ENCODE assay signal across 2 cellular contexts in the genomic region with DNA sequence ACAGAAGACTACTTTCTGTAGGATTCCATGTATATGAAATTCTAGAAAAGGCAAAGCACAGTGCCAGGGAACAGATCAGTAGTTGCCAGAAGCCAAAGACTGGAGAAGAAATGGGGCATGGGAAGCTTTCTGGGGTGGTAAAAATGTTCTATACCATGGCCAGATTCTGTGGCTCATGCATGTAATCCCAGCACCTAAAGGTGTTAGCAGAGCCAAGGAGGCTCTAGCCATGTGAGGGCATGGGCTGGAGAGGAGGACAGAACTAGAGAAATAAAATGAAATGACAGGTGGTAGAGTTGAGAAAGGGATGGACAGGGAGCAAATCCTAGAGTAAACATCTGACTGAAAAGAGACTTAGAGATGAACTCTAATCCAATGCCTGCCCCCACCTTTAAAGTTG.
TF ChIP-seq lines count a peak whose summit lies in the region.

No MANE protein-coding gene starts in this region.

TF ChIP-seq in SK-N-SH, 30 proteins besides CTCF, POLR2A, EP300 and RAD21 (continued from another document):
- no peak for TF ChIP-seq FOSL2 (IDR thresholded peaks at IDR 0.05; ENCODE audit: borderline replicate concordance, low read depth)
- TF ChIP-seq MXI1 (IDR thresholded peaks at IDR 0.05; ENCODE audit: low read depth, low read length): no peak
- TF ChIP-seq CHD2 (IDR thresholded peaks at IDR 0.05; ENCODE audit: low read length, partially characterized antibody): no peak
- TF ChIP-seq NFIC (IDR thresholded peaks at IDR 0.05; ENCODE audit: borderline replicate concordance): no peak
- no peak for TF ChIP-seq TAF1 (IDR thresholded peaks at IDR 0.05; ENCODE audit: borderline replicate concordance, low read depth, low read length)
- no peak for TF ChIP-seq SIN3A (IDR thresholded peaks at IDR 0.05; ENCODE audit: borderline replicate concordance, low read depth, low read length)
- TF ChIP-seq, protein P1, sequence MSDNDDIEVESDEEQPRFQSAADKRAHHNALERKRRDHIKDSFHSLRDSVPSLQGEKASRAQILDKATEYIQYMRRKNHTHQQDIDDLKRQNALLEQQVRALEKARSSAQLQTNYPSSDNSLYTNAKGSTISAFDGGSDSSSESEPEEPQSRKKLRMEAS (IDR thresholded peaks at IDR 0.05; ENCODE audit: low read depth): no peak
- no peak for TF ChIP-seq ELF1 (IDR thresholded peaks at IDR 0.05)

TF ChIP-seq in SK-N-SH treated with all-trans-retinoic acid at 6 μM for 48 hours, 23 proteins besides CTCF, POLR2A, EP300 and RAD21 (continued from another document):
- TF ChIP-seq, protein P2, sequence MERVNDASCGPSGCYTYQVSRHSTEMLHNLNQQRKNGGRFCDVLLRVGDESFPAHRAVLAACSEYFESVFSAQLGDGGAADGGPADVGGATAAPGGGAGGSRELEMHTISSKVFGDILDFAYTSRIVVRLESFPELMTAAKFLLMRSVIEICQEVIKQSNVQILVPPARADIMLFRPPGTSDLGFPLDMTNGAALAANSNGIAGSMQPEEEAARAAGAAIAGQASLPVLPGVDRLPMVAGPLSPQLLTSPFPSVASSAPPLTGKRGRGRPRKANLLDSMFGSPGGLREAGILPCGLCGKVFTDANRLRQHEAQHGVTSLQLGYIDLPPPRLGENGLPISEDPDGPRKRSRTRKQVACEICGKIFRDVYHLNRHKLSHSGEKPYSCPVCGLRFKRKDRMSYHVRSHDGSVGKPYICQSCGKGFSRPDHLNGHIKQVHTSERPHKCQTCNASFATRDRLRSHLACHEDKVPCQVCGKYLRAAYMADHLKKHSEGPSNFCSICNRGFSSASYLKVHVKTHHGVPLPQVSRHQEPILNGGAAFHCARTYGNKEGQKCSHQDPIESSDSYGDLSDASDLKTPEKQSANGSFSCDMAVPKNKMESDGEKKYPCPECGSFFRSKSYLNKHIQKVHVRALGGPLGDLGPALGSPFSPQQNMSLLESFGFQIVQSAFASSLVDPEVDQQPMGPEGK (CRISPR knock-in tag; IDR thresholded peaks at IDR 0.05; ENCODE audit: borderline replicate concordance): no peak
- no peak for TF ChIP-seq GLIS3 (CRISPR knock-in tag; IDR thresholded peaks at IDR 0.05)
- no peak for TF ChIP-seq ZNF70 (CRISPR knock-in tag; IDR thresholded peaks at IDR 0.05)
- no peak for TF ChIP-seq ESRRG (CRISPR knock-in tag; IDR thresholded peaks at IDR 0.05)
- TF ChIP-seq BACH2 (CRISPR knock-in tag; IDR thresholded peaks at IDR 0.05; ENCODE audit: borderline replicate concordance): no peak
- TF ChIP-seq, protein P3, sequence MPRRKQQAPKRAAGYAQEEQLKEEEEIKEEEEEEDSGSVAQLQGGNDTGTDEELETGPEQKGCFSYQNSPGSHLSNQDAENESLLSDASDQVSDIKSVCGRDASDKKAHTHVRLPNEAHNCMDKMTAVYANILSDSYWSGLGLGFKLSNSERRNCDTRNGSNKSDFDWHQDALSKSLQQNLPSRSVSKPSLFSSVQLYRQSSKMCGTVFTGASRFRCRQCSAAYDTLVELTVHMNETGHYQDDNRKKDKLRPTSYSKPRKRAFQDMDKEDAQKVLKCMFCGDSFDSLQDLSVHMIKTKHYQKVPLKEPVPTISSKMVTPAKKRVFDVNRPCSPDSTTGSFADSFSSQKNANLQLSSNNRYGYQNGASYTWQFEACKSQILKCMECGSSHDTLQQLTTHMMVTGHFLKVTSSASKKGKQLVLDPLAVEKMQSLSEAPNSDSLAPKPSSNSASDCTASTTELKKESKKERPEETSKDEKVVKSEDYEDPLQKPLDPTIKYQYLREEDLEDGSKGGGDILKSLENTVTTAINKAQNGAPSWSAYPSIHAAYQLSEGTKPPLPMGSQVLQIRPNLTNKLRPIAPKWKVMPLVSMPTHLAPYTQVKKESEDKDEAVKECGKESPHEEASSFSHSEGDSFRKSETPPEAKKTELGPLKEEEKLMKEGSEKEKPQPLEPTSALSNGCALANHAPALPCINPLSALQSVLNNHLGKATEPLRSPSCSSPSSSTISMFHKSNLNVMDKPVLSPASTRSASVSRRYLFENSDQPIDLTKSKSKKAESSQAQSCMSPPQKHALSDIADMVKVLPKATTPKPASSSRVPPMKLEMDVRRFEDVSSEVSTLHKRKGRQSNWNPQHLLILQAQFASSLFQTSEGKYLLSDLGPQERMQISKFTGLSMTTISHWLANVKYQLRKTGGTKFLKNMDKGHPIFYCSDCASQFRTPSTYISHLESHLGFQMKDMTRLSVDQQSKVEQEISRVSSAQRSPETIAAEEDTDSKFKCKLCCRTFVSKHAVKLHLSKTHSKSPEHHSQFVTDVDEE (CRISPR knock-in tag; IDR thresholded peaks at IDR 0.05): no peak
- no peak for TF ChIP-seq ZFP30 (CRISPR knock-in tag; IDR thresholded peaks at IDR 0.05)
- TF ChIP-seq, protein P4, sequence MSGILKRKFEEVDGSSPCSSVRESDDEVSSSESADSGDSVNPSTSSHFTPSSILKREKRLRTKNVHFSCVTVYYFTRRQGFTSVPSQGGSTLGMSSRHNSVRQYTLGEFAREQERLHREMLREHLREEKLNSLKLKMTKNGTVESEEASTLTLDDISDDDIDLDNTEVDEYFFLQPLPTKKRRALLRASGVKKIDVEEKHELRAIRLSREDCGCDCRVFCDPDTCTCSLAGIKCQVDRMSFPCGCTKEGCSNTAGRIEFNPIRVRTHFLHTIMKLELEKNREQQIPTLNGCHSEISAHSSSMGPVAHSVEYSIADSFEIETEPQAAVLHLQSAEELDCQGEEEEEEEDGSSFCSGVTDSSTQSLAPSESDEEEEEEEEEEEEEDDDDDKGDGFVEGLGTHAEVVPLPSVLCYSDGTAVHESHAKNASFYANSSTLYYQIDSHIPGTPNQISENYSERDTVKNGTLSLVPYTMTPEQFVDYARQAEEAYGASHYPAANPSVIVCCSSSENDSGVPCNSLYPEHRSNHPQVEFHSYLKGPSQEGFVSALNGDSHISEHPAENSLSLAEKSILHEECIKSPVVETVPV (CRISPR knock-in tag; IDR thresholded peaks at IDR 0.05): no peak
